ENCODE assay signal across 11 cellular contexts in the genomic region with DNA sequence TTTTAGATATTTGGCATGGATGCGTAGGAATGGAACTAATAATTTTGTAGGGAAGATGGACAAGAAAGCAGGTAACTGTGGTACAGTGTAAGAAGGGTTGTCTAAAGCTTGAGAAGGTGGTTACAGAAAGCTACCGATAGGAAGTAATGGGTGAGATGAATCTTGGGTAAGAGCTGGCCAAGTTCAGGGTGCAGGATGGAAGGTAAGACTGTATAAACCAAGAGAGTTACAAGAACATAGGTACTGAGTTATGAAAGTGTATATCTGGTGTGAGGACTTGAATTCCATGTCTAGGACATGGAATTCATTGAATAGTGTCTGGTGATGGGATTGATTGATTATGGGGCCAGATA. TPM values are rescaled to one million over a fixed set of nuclear protein-coding genes. Genes with fewer than 3 reads are reported as not detected.
DNase-seq lines count a peak whose midpoint lies in the region; ATAC-seq and TF ChIP-seq lines count a peak whose summit lies in the region.
"Had no signal": no experiment of that assay in that cellular context is flagged by ENCODE, and none has a peak within 500 bp of the region (broad histone marks: within the 10 kb centered on the region; RNA-seq: fewer than 3 reads in every experiment).

No MANE protein-coding gene starts in this region.

- peaks cover 12% of the 10 kb centered on the region; the same call in 1 of the 2 replicates for H3K4me1 ChIP-seq in Panc1 (ENCODE audit: control insufficient read depth, insufficient read depth, low read length)
- peaks cover 12% of the 10 kb centered on the region for H3K4me1 ChIP-seq in endocrine pancreas (ENCODE audit: control insufficient read depth, insufficient read depth, low read length)
- 0 out of 2 replicates have a peak, but pooled peaks cover 4% of the 10 kb centered on the region for H3K4me1 ChIP-seq in SJCRH30

- H3K27me3 Mint-ChIP-seq in activated T-cell treated with anti-CD3 and anti-CD28 coated beads, Interleukin-2, amount 50 U/mL, for 24 hours = no peaks in the 10 kb centered on the region
- no peaks in the 10 kb centered on the region for H3K27me3 Mint-ChIP-seq in stimulated activated memory B cell treated with anti-CD40 and anti-IgM and Interleukin-4, amounts not matched to agents 10 μg/mL and 1 μg/mL and 100 μg/mL, for 72 hours

- H3K27me3 ChIP-seq in Panc1 (ENCODE audit: control insufficient read depth, insufficient read depth, low read length) (no peaks in the 10 kb centered on the region), endocrine pancreas (ENCODE audit: control insufficient read depth, insufficient read depth, low read length) (no peaks in the 10 kb centered on the region), SJCRH30 (no peaks in the 10 kb centered on the region)

- H3K9ac ChIP-seq in endocrine pancreas (ENCODE audit: control insufficient read depth, insufficient read depth, low read length) = no peak overlapping the region

- DNase-seq in activated T-cell treated with anti-CD3 and anti-CD28 coated beads, Interleukin-2, amount 50 U/mL, for 24 hours = no peak
- no peak for DNase-seq in activated T-cell treated with anti-CD3 and anti-CD28 coated beads, Interleukin-2, amount 50 U/mL, for 1 hour
- no peak for DNase-seq in Panc1 (ENCODE audit: low read depth, low spot score)
- no peak for DNase-seq in SJCRH30
- no peak for DNase-seq in iPS-NIHi11 (ENCODE audit: low spot score)
- DNase-seq in kidney glomerular epithelial cell (lab: John Stamatoyannopoulos, UW) = no peak
- DNase-seq: activated CD4-positive, CD25-positive, alpha-beta regulatory T cell; lower lobe of right lung; NCI-H2029 had no signal

- H3K27ac Mint-ChIP-seq in activated T-cell treated with anti-CD3 and anti-CD28 coated beads, Interleukin-2, amount 50 U/mL, for 24 hours = peak overlapping the region; percentile 44
- H3K27ac Mint-ChIP-seq in stimulated activated memory B cell treated with anti-CD40 and anti-IgM and Interleukin-4, amounts not matched to agents 10 μg/mL and 1 μg/mL and 100 μg/mL, for 72 hours = peak overlapping the region; percentile 88

- CTCF ChIA-PET in Panc1 (lab: Charles Lee) = no interaction called here

- no peak for TF ChIP-seq CTCF in Panc1 (IDR thresholded peaks at IDR 0.05)

- no peaks in the 10 kb centered on the region for H3K9me3 Mint-ChIP-seq in activated T-cell treated with anti-CD3 and anti-CD28 coated beads, Interleukin-2, amount 50 U/mL, for 24 hours
- no peaks in the 10 kb centered on the region for H3K9me3 Mint-ChIP-seq in stimulated activated memory B cell treated with anti-CD40 and anti-IgM and Interleukin-4, amounts not matched to agents 10 μg/mL and 1 μg/mL and 100 μg/mL, for 72 hours

- ATAC-seq in Panc1 = no peak
- ATAC-seq in stimulated activated memory B cell treated with anti-CD40 and anti-IgM and Interleukin-4, amounts not matched to agents 10 μg/mL and 1 μg/mL and 100 μg/mL, for 72 hours = no peak
- ATAC-seq: lower lobe of right lung had no signal

- H3K4me1 Mint-ChIP-seq in activated T-cell treated with anti-CD3 and anti-CD28 coated beads, Interleukin-2, amount 50 U/mL, for 24 hours (ENCODE audit: low read depth) = peaks cover 39% of the 10 kb centered on the region
- peaks cover 21% of the 10 kb centered on the region for H3K4me1 Mint-ChIP-seq in stimulated activated memory B cell treated with anti-CD40 and anti-IgM and Interleukin-4, amounts not matched to agents 10 μg/mL and 1 μg/mL and 100 μg/mL, for 72 hours

- intact Hi-C loops in Panc1 (cut with micrococcal nuclease; ENCODE audit: unreplicated experiment) = no loop called here

- POLR2A ChIA-PET in Panc1 (lab: Charles Lee) = no interaction called here

- in situ Hi-C loops in Panc1 (cut with HindIII; ENCODE audit: low pct_unique_long_range_greater_than_20kb, low sequenced_read_pairs) = no loop called here

- H3K9me3 ChIP-seq in Panc1 (ENCODE audit: control insufficient read depth, insufficient read depth, low read depth, low read length) (no peaks in the 10 kb centered on the region), endocrine pancreas (ENCODE audit: control insufficient read depth, low read length) (no peaks in the 10 kb centered on the region), SJCRH30 (replicated peaks) (no peaks in the 10 kb centered on the region)
- H3K9me3 ChIP-seq: lower lobe of right lung had no signal

- H3K36me3 Mint-ChIP-seq in activated T-cell treated with anti-CD3 and anti-CD28 coated beads, Interleukin-2, amount 50 U/mL, for 24 hours (ENCODE audit: low read depth) = peaks cover 38% of the 10 kb centered on the region
- peaks cover 18% of the 10 kb centered on the region for H3K36me3 Mint-ChIP-seq in stimulated activated memory B cell treated with anti-CD40 and anti-IgM and Interleukin-4, amounts not matched to agents 10 μg/mL and 1 μg/mL and 100 μg/mL, for 72 hours

- H3K36me3 ChIP-seq in Panc1 (ENCODE audit: control insufficient read depth, insufficient read depth, low read length) = no peaks in the 10 kb centered on the region
- no peaks in the 10 kb centered on the region for H3K36me3 ChIP-seq in endocrine pancreas (ENCODE audit: control insufficient read depth, insufficient read depth, low read length)
- H3K36me3 ChIP-seq in SJCRH30 = no peaks in the 10 kb centered on the region
- H3K36me3 ChIP-seq: lower lobe of right lung had no signal

- H3K27ac ChIP-seq in Panc1 (ENCODE audit: low read length) = no peak overlapping the region
- no peak overlapping the region for H3K27ac ChIP-seq in SJCRH30

- peak overlapping the region; percentile 83 for H3K4me3 Mint-ChIP-seq in activated T-cell treated with anti-CD3 and anti-CD28 coated beads, Interleukin-2, amount 50 U/mL, for 24 hours
- peak overlapping the region; percentile 97 for H3K4me3 Mint-ChIP-seq in stimulated activated memory B cell treated with anti-CD40 and anti-IgM and Interleukin-4, amounts not matched to agents 10 μg/mL and 1 μg/mL and 100 μg/mL, for 72 hours

- BruUV-seq in Panc1 (replicated peaks; lab: Mats Ljungman, UMichigan) = TSS peak; percentile 82

- H3K4me3 ChIP-seq in Panc1 (ENCODE audit: low read depth in 2 of 2, low read length in 2 of 2) (peak overlapping the region in 1 of 2 experiments; percentile 79; a peak in 1 of 4 replicates), endocrine pancreas (ENCODE audit: control insufficient read depth, insufficient read depth, low read length) (peak overlapping the region; percentile 2), SJCRH30 (no peak overlapping the region; the same call in 1 of the 2 replicates)

RNA-seq across cellular contexts. Expression of a gene that starts 1.4 kb away (rescaled TPM):
- total RNA-seq in Panc1 (2021; ENCODE audit: unreplicated experiment) = 74.1 TPM
- polyA plus RNA-seq in Panc1 (2012; ENCODE audit: insufficient read length) = 35.9 TPM
- total RNA-seq in SJCRH30 (2014; rRNA removed; shearing (Covaris generic)) = 59.4 and 61.5 TPM in 2 replicates
